In the genomic region with DNA sequence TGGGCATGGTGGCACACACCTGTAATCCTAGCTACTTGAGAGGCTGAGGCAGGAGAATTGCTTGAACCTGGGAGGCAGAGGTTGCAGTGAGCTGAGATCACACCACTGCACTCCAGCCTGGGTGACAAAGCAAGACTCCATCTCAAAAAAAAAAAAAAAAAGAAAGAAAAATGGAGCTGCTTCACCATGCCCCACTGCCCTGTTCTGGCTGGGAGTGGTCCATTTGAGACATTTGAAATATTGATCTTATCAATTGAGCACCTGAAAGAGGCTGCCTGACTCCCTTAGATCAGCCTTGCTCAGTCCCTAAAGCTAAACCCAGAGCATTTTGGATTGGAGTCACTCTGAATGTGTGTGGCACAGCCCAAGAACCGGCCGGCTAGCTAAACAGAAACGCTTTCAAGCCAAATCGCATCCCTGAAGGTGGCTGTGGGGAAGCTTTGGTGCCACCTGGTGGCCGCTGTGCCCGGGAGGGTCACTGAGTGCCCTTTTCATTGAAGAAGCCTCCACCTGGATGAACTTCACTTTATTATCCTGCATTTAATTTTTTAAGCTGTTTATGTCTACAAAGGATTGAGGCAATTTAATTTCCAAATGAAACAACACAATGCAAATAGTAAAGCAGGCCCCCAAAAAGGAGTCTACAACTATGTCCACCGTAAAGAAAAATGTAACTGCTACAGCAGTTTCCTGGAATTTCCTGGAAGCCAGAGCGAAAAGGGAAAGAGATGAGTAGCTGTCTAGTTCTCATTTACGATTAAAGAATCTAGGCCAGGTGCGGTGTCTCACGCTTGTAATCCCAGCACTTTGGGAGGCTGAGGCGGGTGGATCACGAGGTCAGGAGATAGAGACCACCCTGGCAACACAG, we compare ENCODE assay signal across 8 cellular contexts. TPM values are rescaled to one million over a fixed set of nuclear protein-coding genes. Genes with fewer than 3 reads are reported as not detected.
DNase-seq lines count a peak whose midpoint lies in the region; ATAC-seq and TF ChIP-seq lines count a peak whose summit lies in the region.

No MANE protein-coding gene starts in this region.

- no peaks in the 10 kb centered on the region for H3K36me3 ChIP-seq in BJ (ENCODE audit: control insufficient read depth, insufficient read depth, low read length)
- H3K36me3 ChIP-seq in MM.1S (replicated peaks; ENCODE audit: insufficient read depth, low read length) = no peaks in the 10 kb centered on the region
- H3K36me3 ChIP-seq in upper lobe of right lung = no peaks in the 10 kb centered on the region

- no peak overlapping the region for H3K9ac ChIP-seq in MM.1S (ENCODE audit: low read length)

- no peak for DNase-seq in BJ (ENCODE audit: low read depth)
- peak; percentile 52 for DNase-seq in MM.1S
- DNase-seq in SK-N-DZ (ENCODE audit: low spot score) = peak; percentile 74
- DNase-seq in activated naive CD4-positive, alpha-beta T cell treated with anti-CD3 and anti-CD28 coated beads, Interleukin-2, amount 10 ng/mL, durations not matched to agents 7 days and 5 days = peak; percentile 83
- peak; percentile 90 for DNase-seq in glutamatergic neuron
- DNase-seq in posterior cingulate gyrus = peak; percentile 75 to 97 (median 90)
- peak; percentile 88 for DNase-seq in upper lobe of right lung

- no peak overlapping the region for H3K27ac Mint-ChIP-seq in activated naive CD4-positive, alpha-beta T cell treated with anti-CD3 and anti-CD28 coated beads, Interleukin-2, amount 10 ng/mL, durations not matched to agents 7 days and 5 days
- no peak overlapping the region for H3K27ac Mint-ChIP-seq in glutamatergic neuron (ENCODE audit: unreplicated experiment)

- H3K9me2 ChIP-seq in MM.1S (replicated peaks; ENCODE audit: insufficient read depth, low read length) = no peaks in the 10 kb centered on the region

- no peak overlapping the region for H3K4me2 ChIP-seq in MM.1S (ENCODE audit: low read depth, low read length)

- H4K20me1 ChIP-seq in MM.1S (ENCODE audit: insufficient read depth, low read length) = no peaks in the 10 kb centered on the region

- H3F3A ChIP-seq in MM.1S (ENCODE audit: insufficient read depth, low read length) = no peaks in the 10 kb centered on the region

- H3K27me3 ChIP-seq in BJ (ENCODE audit: control insufficient read depth, insufficient read depth, low read length) (peaks cover 2% of the 10 kb centered on the region; the same call in 1 of the 2 replicates), MM.1S (replicated peaks; ENCODE audit: insufficient read depth, low read length) (no peaks in the 10 kb centered on the region), upper lobe of right lung (no peaks in the 10 kb centered on the region)

- CTCF ChIA-PET in BJ (lab: Yijun Ruan, JAX) = interaction anchor here (0.6 to 6.0 kb wide), 54 partner anchors 8 to 841 kb away, joined by 3 to 91 read pairs (median 5); no protein-coding TSS in a partner anchor
- CTCF ChIA-PET in activated naive CD4-positive, alpha-beta T cell treated with anti-CD3 and anti-CD28 coated beads, Interleukin-2, amount 10 ng/mL, durations not matched to agents 7 days and 5 days (lab: Charles Lee) = interaction anchor here (0.7 to 6.5 kb wide), 43 partner anchors 9 to 529 kb away, joined by 3 to 149 read pairs (median 3); no protein-coding TSS in a partner anchor

- H3K27ac ChIP-seq in MM.1S (ENCODE audit: low read length) (no peak overlapping the region), upper lobe of right lung (no peak overlapping the region)

- H3K9me3 Mint-ChIP-seq in activated naive CD4-positive, alpha-beta T cell treated with anti-CD3 and anti-CD28 coated beads, Interleukin-2, amount 10 ng/mL, durations not matched to agents 7 days and 5 days = no peaks in the 10 kb centered on the region
- H3K9me3 Mint-ChIP-seq in glutamatergic neuron (ENCODE audit: unreplicated experiment) = no peaks in the 10 kb centered on the region

- peaks cover 12% of the 10 kb centered on the region for H3K27me3 Mint-ChIP-seq in activated naive CD4-positive, alpha-beta T cell treated with anti-CD3 and anti-CD28 coated beads, Interleukin-2, amount 10 ng/mL, durations not matched to agents 7 days and 5 days
- H3K27me3 Mint-ChIP-seq in glutamatergic neuron (ENCODE audit: unreplicated experiment) = no peaks in the 10 kb centered on the region

- peak; percentile 96 for TF ChIP-seq CTCF in BJ (IDR thresholded peaks at IDR 0.05; ENCODE audit: insufficient read depth, low read depth, low read length)
- TF ChIP-seq CTCF in MM.1S (IDR thresholded peaks at IDR 0.05; ENCODE audit: low read length) = peak; percentile 70
- TF ChIP-seq CTCF in glutamatergic neuron (IDR thresholded peaks at IDR 0.05; ENCODE audit: partially characterized antibody, unreplicated experiment) = peak; percentile 86
- peak; percentile 95 for TF ChIP-seq CTCF in upper lobe of right lung (IDR thresholded peaks at IDR 0.05)

- H3K79me2 ChIP-seq in MM.1S (ENCODE audit: low read length) = no peaks in the 10 kb centered on the region

- H3K36me3 Mint-ChIP-seq in activated naive CD4-positive, alpha-beta T cell treated with anti-CD3 and anti-CD28 coated beads, Interleukin-2, amount 10 ng/mL, durations not matched to agents 7 days and 5 days = no peaks in the 10 kb centered on the region
- H3K36me3 Mint-ChIP-seq in glutamatergic neuron (ENCODE audit: unreplicated experiment) = peaks cover 3% of the 10 kb centered on the region

- intact Hi-C loops in posterior cingulate gyrus (cut with DNase I) (loop anchor here (1.0 to 5.0 kb wide), 2 partner anchors 64 to 137 kb away; a partner anchor contains a TSS), upper lobe of right lung (cut with DNase I) (loop anchor here (5.0 kb wide), 2 partner anchors 139 to 159 kb away; no protein-coding TSS in a partner anchor)

- H3K4me1 ChIP-seq in MM.1S (ENCODE audit: low read length) (no peaks in the 10 kb centered on the region), upper lobe of right lung (no peaks in the 10 kb centered on the region)

- no peaks in the 10 kb centered on the region for H3K9me3 ChIP-seq in MM.1S (replicated peaks; ENCODE audit: insufficient read depth, low read length)
- H3K9me3 ChIP-seq in upper lobe of right lung = no peaks in the 10 kb centered on the region

- no peak overlapping the region for H2AFZ ChIP-seq in MM.1S (ENCODE audit: low read length)

- POLR2A ChIA-PET in BJ (lab: Charles Lee) = no interaction called here

- H3K4me3 Mint-ChIP-seq in activated naive CD4-positive, alpha-beta T cell treated with anti-CD3 and anti-CD28 coated beads, Interleukin-2, amount 10 ng/mL, durations not matched to agents 7 days and 5 days = no peak overlapping the region
- no peak overlapping the region for H3K4me3 Mint-ChIP-seq in glutamatergic neuron (ENCODE audit: unreplicated experiment)

- peak; percentile 72 for ATAC-seq in GM19438 (IDR thresholded peaks at IDR 0.05; ENCODE audit: low read depth, unreplicated experiment)
- ATAC-seq in upper lobe of right lung = peak; percentile 95

- peaks cover 22% of the 10 kb centered on the region for H3K4me1 Mint-ChIP-seq in activated naive CD4-positive, alpha-beta T cell treated with anti-CD3 and anti-CD28 coated beads, Interleukin-2, amount 10 ng/mL, durations not matched to agents 7 days and 5 days
- H3K4me1 Mint-ChIP-seq in glutamatergic neuron (ENCODE audit: low read depth, unreplicated experiment) = peaks cover 2% of the 10 kb centered on the region

- H3K4me3 ChIP-seq in BJ (ENCODE audit: low read depth, low read length) (no peak overlapping the region), MM.1S (ENCODE audit: low read length) (no peak overlapping the region), upper lobe of right lung (no peak overlapping the region)

RNA-seq across cellular contexts. Expression of a gene that starts 53.1 kb away (rescaled TPM):
- polyA plus RNA-seq in BJ (2011; rRNA removed) = not detected in 2 replicates
- polyA minus RNA-seq in BJ (2011; rRNA and poly(A)+ RNA removed) = not detected in 2 replicates
- polyA plus RNA-seq in SK-N-DZ (2014; cell fraction: cytosol; rRNA removed) = not detected in 2 replicates
- 0.15 TPM in 1 of 2 replicates, not detected in the other for polyA plus RNA-seq in SK-N-DZ (2014; cell fraction: nucleus; rRNA removed)
- total RNA-seq in glutamatergic neuron (ENCODE audit: unreplicated experiment) = not detected
- total RNA-seq in upper lobe of right lung = not detected
